11 cellular contexts compared by ENCODE assay signal in the genomic region with DNA sequence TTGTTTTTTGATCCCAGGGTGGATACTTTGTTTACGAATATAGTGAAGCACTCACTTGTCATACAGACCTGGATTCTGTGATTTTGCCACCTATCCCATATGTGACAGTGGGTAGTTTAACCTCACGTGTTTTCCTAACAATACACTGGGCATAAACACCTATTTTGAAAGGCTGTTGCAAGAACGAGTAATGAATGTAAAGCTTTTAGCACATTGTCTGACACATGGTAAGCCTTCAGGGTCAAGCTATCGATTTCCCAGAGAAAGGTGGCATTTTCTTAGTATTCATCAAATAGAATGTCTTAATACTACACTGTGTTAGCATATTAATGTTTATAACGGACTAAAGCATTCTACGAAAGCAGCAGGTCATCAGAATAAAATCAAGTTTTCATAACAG. TPM values are rescaled to one million over a fixed set of nuclear protein-coding genes. Genes with fewer than 3 reads are reported as not detected.
A peak's percentile ranks its signal among the peaks of the same experiment; 100 is the strongest.
DNase-seq lines count a peak whose midpoint lies in the region; ATAC-seq and TF ChIP-seq lines count a peak whose summit lies in the region.
"Had no signal": no experiment of that assay in that cellular context is flagged by ENCODE, and none has a peak within 500 bp of the region (broad histone marks: within the 10 kb centered on the region; RNA-seq: fewer than 3 reads in every experiment).

No MANE protein-coding gene starts in this region.

- H3K36me3 ChIP-seq in SJSA1: peaks cover 68% of the 10 kb centered on the region
- no peaks in the 10 kb centered on the region for H3K36me3 ChIP-seq in smooth muscle cell (ENCODE audit: low read depth)
- H3K36me3 ChIP-seq in adrenal gland (replicated peaks in 1 of 2): peaks cover 0 to 5% of the 10 kb centered on the region in 2 donors

- H3K36me3 Mint-ChIP-seq in activated T-cell treated with anti-CD3 and anti-CD28 coated beads, Interleukin-2, amount 50 U/mL, for 72 hours (ENCODE audit: insufficient read depth in 2 of 2): peaks cover 10 to 13% of the 10 kb centered on the region in 2 donors

- H2AFZ ChIP-seq in smooth muscle cell (ENCODE audit: low read depth): no peak overlapping the region

- intact Hi-C loops in adrenal gland (cut with DNase I): no loop called here

- DNase-seq in activated T-cell treated with anti-CD3 and anti-CD28 coated beads, Interleukin-2, amount 50 U/mL, for 72 hours: no peak
- no peak for DNase-seq in activated T-cell treated with anti-CD3 and anti-CD28 coated beads, Interleukin-2, amount 50 U/mL, for 1 hour
- DNase-seq in SJSA1 (ENCODE audit: low read depth in 1 of 2, low spot score in 2 of 2) (no peak), fibroblast of the aortic adventitia (ENCODE audit: low read depth) (no peak), smooth muscle cell (lab: John Stamatoyannopoulos, UW; ENCODE audit: unreplicated experiment) (no peak), adrenal gland (no peak)
- DNase-seq: NCI-H1436 treated with DMSO at 0.1 percent for 48 hours; SHP77; stimulated activated naive CD8-positive, alpha-beta T cell treated with anti-CD3 and anti-CD28 coated beads, Interleukin-15, amount 100 ng/mL, for 72 hours had no signal

- peak overlapping the region; percentile 90 for H3K4me2 ChIP-seq in smooth muscle cell

- H3K27me3 ChIP-seq in SJSA1 (replicated peaks) (no peaks in the 10 kb centered on the region), smooth muscle cell (ENCODE audit: low read depth) (no peaks in the 10 kb centered on the region), adrenal gland (no peaks in the 10 kb centered on the region)

- peak overlapping the region; percentile 85 to 93 for H3K4me3 Mint-ChIP-seq in activated T-cell treated with anti-CD3 and anti-CD28 coated beads, Interleukin-2, amount 50 U/mL, for 72 hours

- H3K27ac Mint-ChIP-seq in activated T-cell treated with anti-CD3 and anti-CD28 coated beads, Interleukin-2, amount 50 U/mL, for 72 hours: peak overlapping the region; percentile 94

- no peaks in the 10 kb centered on the region for H3K9me3 Mint-ChIP-seq in activated T-cell treated with anti-CD3 and anti-CD28 coated beads, Interleukin-2, amount 50 U/mL, for 72 hours
- H3K9me3 Mint-ChIP-seq: stimulated activated naive CD8-positive, alpha-beta T cell treated with anti-CD3 and anti-CD28 coated beads, Interleukin-15, amount 100 ng/mL, for 72 hours had no signal

- no peaks in the 10 kb centered on the region for H3F3A ChIP-seq in smooth muscle cell (ENCODE audit: low read depth)

- H3K27me3 Mint-ChIP-seq in activated T-cell treated with anti-CD3 and anti-CD28 coated beads, Interleukin-2, amount 50 U/mL, for 72 hours (ENCODE audit: low read depth): no peaks in the 10 kb centered on the region
- H3K27me3 Mint-ChIP-seq: stimulated activated naive CD8-positive, alpha-beta T cell treated with anti-CD3 and anti-CD28 coated beads, Interleukin-15, amount 100 ng/mL, for 72 hours had no signal

- H3K79me2 ChIP-seq in smooth muscle cell (ENCODE audit: low read depth): peaks cover 84% of the 10 kb centered on the region

- H4K20me1 ChIP-seq in smooth muscle cell (ENCODE audit: low read depth): peaks cover 66% of the 10 kb centered on the region

- H3K9me3 ChIP-seq in SJSA1 (replicated peaks) (no peaks in the 10 kb centered on the region; the same call in 1 of the 2 replicates), smooth muscle cell (replicated peaks; ENCODE audit: low read depth) (no peaks in the 10 kb centered on the region), adrenal gland (replicated peaks in 1 of 3) (no peaks in the 10 kb centered on the region)

- H3K4me1 Mint-ChIP-seq in activated T-cell treated with anti-CD3 and anti-CD28 coated beads, Interleukin-2, amount 50 U/mL, for 72 hours (ENCODE audit: low read depth): peaks cover 50% of the 10 kb centered on the region

- H3K4me1 ChIP-seq in SJSA1 (replicated peaks) (peaks cover 23% of the 10 kb centered on the region), smooth muscle cell (ENCODE audit: low read depth) (peaks cover 19% of the 10 kb centered on the region), adrenal gland (replicated peaks in 1 of 2) (peaks cover 9 to 44% of the 10 kb centered on the region in 2 donors)

- TF ChIP-seq CTCF in fibroblast of the aortic adventitia (IDR thresholded peaks at IDR 0.05; ENCODE audit: insufficient read depth, low read length) (no peak), smooth muscle cell (IDR thresholded peaks at IDR 0.05; ENCODE audit: borderline replicate concordance, insufficient read depth, poor library complexity, severe bottlenecking) (no peak), adrenal gland (IDR thresholded peaks at IDR 0.05) (no peak)

- 92% methylated on average over 6 of the region's 6 CpGs for WGBS in smooth muscle cell (ENCODE audit: low lambda C conversion rate)
- WGBS in adrenal gland, 4 donors: 78 to 84% (median 80%) methylated on average over 6 of the region's 6 CpGs

- no peak for ATAC-seq in activated T-cell treated with anti-CD3 and anti-CD28 coated beads, Interleukin-2, amount 50 U/mL, for 72 hours (replicated peaks in 1 of 2)
- ATAC-seq in HG02870 (IDR thresholded peaks at IDR 0.05; ENCODE audit: unreplicated experiment) (no peak), HG03521 (IDR thresholded peaks at IDR 0.05; ENCODE audit: unreplicated experiment) (no peak)
- ATAC-seq: stimulated activated naive CD8-positive, alpha-beta T cell treated with anti-CD3 and anti-CD28 coated beads, Interleukin-15, amount 100 ng/mL, for 72 hours had no signal

- H3K27ac ChIP-seq in SJSA1 (no peak overlapping the region), smooth muscle cell (ENCODE audit: low read depth) (peak overlapping the region; percentile 6), adrenal gland (no peak overlapping the region)

- TF ChIP-seq POLR2A in adrenal gland (IDR thresholded peaks at IDR 0.05): no peak

- 0 out of 2 replicates have a peak overlapping the region, but pooled peaks have one; percentile 99 for H3K4me3 ChIP-seq in SJSA1
- peak overlapping the region; percentile 96 for H3K4me3 ChIP-seq in fibroblast of the aortic adventitia (ENCODE audit: low read depth, low read length)
- peak overlapping the region; percentile 96 for H3K4me3 ChIP-seq in smooth muscle cell
- H3K4me3 ChIP-seq in adrenal gland: no peak overlapping the region

- H3K9ac ChIP-seq in smooth muscle cell (ENCODE audit: low read depth): no peak overlapping the region

RNA-seq across cellular contexts. Expression of a gene that starts 1.9 kb away (rescaled TPM):
- total RNA-seq in activated T-cell treated with anti-CD3 and anti-CD28 coated beads, Interleukin-2, amount 50 U/mL, for 72 hours: 100 to 1,000 TPM; 159 to 185 TPM
- 37.6 and 43.1 TPM in 2 replicates for total RNA-seq in SJSA1 (2014; rRNA removed; shearing (Covaris generic))
- 20.0 and 90.6 TPM in 2 replicates for total RNA-seq in fibroblast of the aortic adventitia (ENCODE audit: low replicate concordance)
- 74.2 and 77.7 TPM in 2 replicates for total RNA-seq in smooth muscle cell
- 70.8 and 83.8 TPM in 2 replicates for polyA plus RNA-seq in smooth muscle cell
- 100 to 1,000 TPM in 3 of 8 donors, 10 to 100 TPM in 5; 60.2 to 207 (median 86.7) TPM for total RNA-seq in adrenal gland
- polyA plus RNA-seq in adrenal gland: 100 to 1,000 TPM in 1 of 3 donors, 10 to 100 TPM in 2; 34.0 to 103 (median 37.7) TPM

RNA-seq across cellular contexts. Expression of a gene that starts 2.0 kb away (rescaled TPM):
- total RNA-seq in activated T-cell treated with anti-CD3 and anti-CD28 coated beads, Interleukin-2, amount 50 U/mL, for 72 hours: 100 to 1,000 TPM in 1 of 2 donors, 10 to 100 TPM in 1; 81.7 to 112 TPM
- 20.2 and 28.1 TPM in 2 replicates for total RNA-seq in SJSA1 (2014; rRNA removed; shearing (Covaris generic))
- total RNA-seq in fibroblast of the aortic adventitia (ENCODE audit: low replicate concordance) (19.5 and 29.3 TPM in 2 replicates), smooth muscle cell (13.8 and 20.4 TPM in 2 replicates), adrenal gland (10 to 100 TPM in 7 of 8 donors, 1 to 10 TPM in 1; 8.8 to 51.2 (median 27.8) TPM)
- polyA plus RNA-seq in smooth muscle cell (29.0 and 32.8 TPM in 2 replicates), adrenal gland (10 to 100 TPM; 16.2 to 50.8 (median 24.9) TPM)

RNA-seq across cellular contexts. Expression of a gene that starts 25.0 kb away (rescaled TPM):
- total RNA-seq in activated T-cell treated with anti-CD3 and anti-CD28 coated beads, Interleukin-2, amount 50 U/mL, for 72 hours: 1 to 10 TPM; 1.2 to 1.4 TPM
- 0.58 and 1.4 TPM in 2 replicates for total RNA-seq in SJSA1 (2014; rRNA removed; shearing (Covaris generic))
- total RNA-seq in fibroblast of the aortic adventitia (ENCODE audit: low replicate concordance) (0.81 TPM in 1 of 2 replicates, not detected in the other), smooth muscle cell (1.2 and 2.7 TPM in 2 replicates), adrenal gland (1 to 10 TPM in 1 of 8 donors, under 1 TPM in 7; 0.06 to 1.1 (median 0.43) TPM)
- polyA plus RNA-seq in smooth muscle cell (0.39 and 1.1 TPM in 2 replicates), adrenal gland (1 to 10 TPM in 1 of 3 donors, under 1 TPM in 2; 0.27 to 1.2 (median 0.91) TPM)

RNA-seq across cellular contexts. Expression of a gene that starts 56.5 kb away (rescaled TPM):
- 10 to 100 TPM; 21.1 to 21.9 TPM for total RNA-seq in activated T-cell treated with anti-CD3 and anti-CD28 coated beads, Interleukin-2, amount 50 U/mL, for 72 hours
- 17.3 and 43.6 TPM in 2 replicates for total RNA-seq in SJSA1 (2014; rRNA removed; shearing (Covaris generic))
- total RNA-seq in fibroblast of the aortic adventitia (ENCODE audit: low replicate concordance) (23.8 and 40.6 TPM in 2 replicates), smooth muscle cell (11.0 and 25.9 TPM in 2 replicates), adrenal gland (10 to 100 TPM; 24.2 to 52.7 (median 45.1) TPM)
- polyA plus RNA-seq in smooth muscle cell (17.1 and 19.2 TPM in 2 replicates), adrenal gland (1 to 10 TPM; 3.6 to 8.8 (median 8.4) TPM)

Comparison
In these comparisons a context has a peak if more than half of its experiments do, and no peak if none do; other contexts are left out.
1. H3K4me3 ChIP-seq: peak in SJSA1 (single experiment), fibroblast of the aortic adventitia (single experiment) and smooth muscle cell (single experiment); none in adrenal gland (0 of 4).